17 cellular contexts compared by ENCODE assay signal in genomic region chr16:51450913-51451312, GRCh38.
DNase-seq lines count a peak whose midpoint lies in the region; ATAC-seq and TF ChIP-seq lines count a peak whose summit lies in the region.
"Had no signal": no experiment of that assay in that cellular context is flagged by ENCODE, and none has a peak within 500 bp of the region (broad histone marks: within the 10 kb centered on the region; RNA-seq: fewer than 3 reads in every experiment).

No MANE protein-coding gene starts in this region.

- peak; percentile 64 to 67 for TF ChIP-seq RAD21 in liver (IDR thresholded peaks at IDR 0.05)

- no peak overlapping the region for H3K27ac Mint-ChIP-seq in naive thymus-derived CD4-positive, alpha-beta T cell
- no peak overlapping the region for H3K27ac Mint-ChIP-seq in chondrocyte (ENCODE audit: unreplicated experiment)
- H3K27ac Mint-ChIP-seq: CD4-positive, alpha-beta T cell had no signal

- no peaks in the 10 kb centered on the region for H3K9me3 ChIP-seq in liver (ENCODE audit: control insufficient read depth in 4 of 4, low read length in 3 of 4)
- no peaks in the 10 kb centered on the region for H3K9me3 ChIP-seq in naive thymus-derived CD4-positive, alpha-beta T cell (ENCODE audit: control insufficient read depth in 2 of 3, low read length in 3 of 3)

- H3K27ac ChIP-seq in liver (ENCODE audit: low read depth in 1 of 2, low read length in 2 of 2): peak overlapping the region; percentile 59 to 74
- no peak overlapping the region for H3K27ac ChIP-seq in naive thymus-derived CD4-positive, alpha-beta T cell (ENCODE audit: low read depth, low read length)

- POLR2A ChIA-PET in naive thymus-derived CD4-positive, alpha-beta T cell (lab: Charles Lee): no interaction called here

- no peaks in the 10 kb centered on the region for H3K27me3 Mint-ChIP-seq in naive thymus-derived CD4-positive, alpha-beta T cell
- H3K27me3 Mint-ChIP-seq in chondrocyte (ENCODE audit: low read depth): peaks cover 4% of the 10 kb centered on the region
- H3K27me3 Mint-ChIP-seq: CD4-positive, alpha-beta T cell had no signal

- H3K36me3 ChIP-seq in liver (ENCODE audit: control insufficient read depth in 4 of 4, insufficient read depth in 3 of 4, low read depth in 1 of 4, low read length in 3 of 4): no peaks in the 10 kb centered on the region
- no peaks in the 10 kb centered on the region for H3K36me3 ChIP-seq in naive thymus-derived CD4-positive, alpha-beta T cell (ENCODE audit: control insufficient read depth in 2 of 3, insufficient read depth in 3 of 3, low read length in 3 of 3)

- no peaks in the 10 kb centered on the region for H3K27me3 ChIP-seq in liver (ENCODE audit: control insufficient read depth in 4 of 4, insufficient read depth in 4 of 4, low read length in 3 of 4)
- H3K27me3 ChIP-seq in naive thymus-derived CD4-positive, alpha-beta T cell (ENCODE audit: control insufficient read depth in 2 of 2, insufficient read depth in 2 of 2, low read length in 2 of 2): no peaks in the 10 kb centered on the region

- intact Hi-C loops in naive thymus-derived CD4-positive, alpha-beta T cell (cut with micrococcal nuclease): no loop called here

- no peak overlapping the region for H3K4me3 Mint-ChIP-seq in naive thymus-derived CD4-positive, alpha-beta T cell
- H3K4me3 Mint-ChIP-seq in chondrocyte (ENCODE audit: unreplicated experiment): no peak overlapping the region
- H3K4me3 Mint-ChIP-seq: CD4-positive, alpha-beta T cell had no signal

- H3K4me1 ChIP-seq in liver (ENCODE audit: control insufficient read depth in 4 of 4, insufficient read depth in 4 of 4, low read length in 3 of 4): peaks cover 3 to 16% (median 4%) of the 10 kb centered on the region in 4 donors
- H3K4me1 ChIP-seq in naive thymus-derived CD4-positive, alpha-beta T cell (ENCODE audit: control insufficient read depth in 2 of 2, insufficient read depth in 2 of 2, low read length in 2 of 2): no peaks in the 10 kb centered on the region

- H3K9ac ChIP-seq in liver (ENCODE audit: low read depth in 1 of 2, low read length in 2 of 2): peak overlapping the region in 1 of 2 donors; percentile 18

- peaks cover 0 to 11% (median 3%) of the 10 kb centered on the region in 11 donors for H3K9me3 Mint-ChIP-seq in naive thymus-derived CD4-positive, alpha-beta T cell
- H3K9me3 Mint-ChIP-seq in chondrocyte (ENCODE audit: low read depth): no peaks in the 10 kb centered on the region

- H3K36me3 Mint-ChIP-seq in naive thymus-derived CD4-positive, alpha-beta T cell: no peaks in the 10 kb centered on the region
- H3K36me3 Mint-ChIP-seq in chondrocyte (ENCODE audit: low read depth): no peaks in the 10 kb centered on the region

- DNase-seq in NCI-H526 (lab: John Stamatoyannopoulos, UW): peak; percentile 35 to 63
- DNase-seq in glomerular visceral epithelial cell (ENCODE audit: extremely low spot score): peak; percentile 1
- peak; percentile 71 for DNase-seq in renal cortical epithelial cell (ENCODE audit: low read depth)
- no peak for DNase-seq in HuH-7.5 (ENCODE audit: low spot score)
- DNase-seq in naive thymus-derived CD4-positive, alpha-beta T cell: no peak
- no peak for DNase-seq in NCI-H2196 (lab: John Stamatoyannopoulos, UW; ENCODE audit: unreplicated experiment)
- no peak for DNase-seq in chondrocyte (ENCODE audit: low spot score)
- DNase-seq: CD4-positive, alpha-beta T cell; DMS53; EL; NCI-H1092 treated with DMSO at 0.1 percent for 48 hours; NCI-H187 treated with DMSO at 0.1 percent for 48 hours; NCI-H226; NCI-H524 treated with DMSO at 0.1 percent for 48 hours had no signal

- WGBS in liver: 42% methylated on average over 3 of the region's 3 CpGs

- CTCF ChIA-PET in naive thymus-derived CD4-positive, alpha-beta T cell (lab: Charles Lee): no interaction called here

- TF ChIP-seq CTCF in liver (IDR thresholded peaks at IDR 0.05; ENCODE audit: low read depth, low read length, missing input control) (no peak), chondrocyte (IDR thresholded peaks at IDR 0.05) (no peak)

- H3K4me3 ChIP-seq in liver (ENCODE audit: low read depth in 1 of 3, low read length in 3 of 3): no peak overlapping the region
- H3K4me3 ChIP-seq in naive thymus-derived CD4-positive, alpha-beta T cell (ENCODE audit: low read length): no peak overlapping the region
- H3K4me3 ChIP-seq: K562 had no signal

- no peak for ATAC-seq in naive thymus-derived CD4-positive, alpha-beta T cell
- ATAC-seq: K562, Right ventricle myocardium inferior had no signal

- no peaks in the 10 kb centered on the region for H3K4me1 Mint-ChIP-seq in naive thymus-derived CD4-positive, alpha-beta T cell
- H3K4me1 Mint-ChIP-seq in chondrocyte (ENCODE audit: low read depth): no peaks in the 10 kb centered on the region

TF ChIP-seq in liver, 16 proteins besides CTCF, POLR2A, EP300 and RAD21:
- peak; percentile 32 for TF ChIP-seq REST (IDR thresholded peaks at IDR 0.05)
- peak; percentile 59 for TF ChIP-seq MAX (IDR thresholded peaks at IDR 0.05)
- TF ChIP-seq HNF4G (IDR thresholded peaks at IDR 0.05): no peak
- peak; percentile 67 to 76 for TF ChIP-seq HNF4A (conservative IDR thresholded peaks at IDR 0.05)
- TF ChIP-seq YY1 (IDR thresholded peaks at IDR 0.05): peak; percentile 55
- no peak for TF ChIP-seq NR2F2 (IDR thresholded peaks at IDR 0.05)
- peak; percentile 77 to 88 for TF ChIP-seq RXRA (IDR thresholded peaks at IDR 0.05)
- TF ChIP-seq TAF1 (conservative IDR thresholded peaks at IDR 0.05): peak; percentile 39
- TF ChIP-seq EGR1 (IDR thresholded peaks at IDR 0.05; ENCODE audit: low read depth in 2 of 2): peak in 1 of 2 donors; percentile 49
- TF ChIP-seq JUND (IDR thresholded peaks at IDR 0.05): peak in 1 of 2 donors; percentile 24
- TF ChIP-seq ATF3 (IDR thresholded peaks at IDR 0.05): peak; percentile 21
- TF ChIP-seq FOXA2 (IDR thresholded peaks at IDR 0.05): peak; percentile 77
- TF ChIP-seq ZBTB33 (IDR thresholded peaks at IDR 0.05): peak; percentile 62
- TF ChIP-seq GABPA (IDR thresholded peaks at IDR 0.05 in 1 of 2, conservative IDR thresholded peaks at IDR 0.05 in 1 of 2): no peak
- peak; percentile 72 for TF ChIP-seq FOXA1 (IDR thresholded peaks at IDR 0.05)
- peak; percentile 78 for TF ChIP-seq SP1 (IDR thresholded peaks at IDR 0.05)

Comparison
In these comparisons a context has a peak if more than half of its experiments do, and no peak if none do; other contexts are left out.
1. DNase-seq: peak in NCI-H526 (2 of 2), glomerular visceral epithelial cell (single experiment) and renal cortical epithelial cell (single experiment); none in HuH-7.5 (single experiment), naive thymus-derived CD4-positive, alpha-beta T cell (0 of 9), NCI-H2196 (single experiment) and chondrocyte (single experiment).